Comparison of ENCODE assay signal across 8 cellular contexts in the genomic region with DNA sequence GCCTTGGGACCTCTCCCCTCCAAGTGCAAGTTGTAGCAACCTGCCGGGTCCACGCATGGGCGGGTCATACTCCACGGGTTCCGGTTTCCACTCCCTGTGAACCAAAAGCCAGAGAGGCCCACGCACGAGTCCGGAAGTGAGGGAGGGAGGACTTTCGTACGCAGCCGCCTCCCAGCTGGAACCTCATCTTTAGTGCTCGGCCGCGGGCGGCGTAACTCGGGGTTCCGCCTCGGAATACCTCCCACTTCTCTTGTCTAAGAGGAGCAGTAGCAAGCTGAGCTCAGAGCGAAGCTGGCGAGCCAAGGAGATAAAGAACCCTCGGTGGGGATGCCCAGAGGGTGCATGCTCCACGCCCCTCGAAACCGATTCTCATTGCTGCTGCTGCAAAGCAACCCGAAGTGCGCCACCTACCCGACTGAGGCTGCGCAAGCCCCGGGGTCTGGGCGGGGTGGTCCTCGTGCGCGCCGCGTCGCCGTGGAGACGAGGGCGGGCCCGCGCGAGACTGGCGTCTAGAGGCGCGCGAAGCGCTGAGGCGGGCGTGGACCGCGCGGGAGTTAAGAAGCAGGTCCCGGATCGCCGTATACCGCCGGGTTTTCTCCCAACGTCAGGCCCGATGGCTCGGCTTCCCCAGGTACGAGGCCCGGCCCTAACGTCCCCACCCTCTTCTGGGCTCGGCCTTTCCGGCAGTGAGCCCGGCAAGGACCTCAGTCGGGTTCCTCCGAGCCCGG. TPM values are rescaled to one million over a fixed set of nuclear protein-coding genes. Genes with fewer than 3 reads are reported as not detected.
A peak's percentile ranks its signal among the peaks of the same experiment; 100 is the strongest.
DNase-seq lines count a peak whose midpoint lies in the region; ATAC-seq, FAIRE-seq and TF ChIP-seq lines count a peak whose summit lies in the region.

A gene with protein sequence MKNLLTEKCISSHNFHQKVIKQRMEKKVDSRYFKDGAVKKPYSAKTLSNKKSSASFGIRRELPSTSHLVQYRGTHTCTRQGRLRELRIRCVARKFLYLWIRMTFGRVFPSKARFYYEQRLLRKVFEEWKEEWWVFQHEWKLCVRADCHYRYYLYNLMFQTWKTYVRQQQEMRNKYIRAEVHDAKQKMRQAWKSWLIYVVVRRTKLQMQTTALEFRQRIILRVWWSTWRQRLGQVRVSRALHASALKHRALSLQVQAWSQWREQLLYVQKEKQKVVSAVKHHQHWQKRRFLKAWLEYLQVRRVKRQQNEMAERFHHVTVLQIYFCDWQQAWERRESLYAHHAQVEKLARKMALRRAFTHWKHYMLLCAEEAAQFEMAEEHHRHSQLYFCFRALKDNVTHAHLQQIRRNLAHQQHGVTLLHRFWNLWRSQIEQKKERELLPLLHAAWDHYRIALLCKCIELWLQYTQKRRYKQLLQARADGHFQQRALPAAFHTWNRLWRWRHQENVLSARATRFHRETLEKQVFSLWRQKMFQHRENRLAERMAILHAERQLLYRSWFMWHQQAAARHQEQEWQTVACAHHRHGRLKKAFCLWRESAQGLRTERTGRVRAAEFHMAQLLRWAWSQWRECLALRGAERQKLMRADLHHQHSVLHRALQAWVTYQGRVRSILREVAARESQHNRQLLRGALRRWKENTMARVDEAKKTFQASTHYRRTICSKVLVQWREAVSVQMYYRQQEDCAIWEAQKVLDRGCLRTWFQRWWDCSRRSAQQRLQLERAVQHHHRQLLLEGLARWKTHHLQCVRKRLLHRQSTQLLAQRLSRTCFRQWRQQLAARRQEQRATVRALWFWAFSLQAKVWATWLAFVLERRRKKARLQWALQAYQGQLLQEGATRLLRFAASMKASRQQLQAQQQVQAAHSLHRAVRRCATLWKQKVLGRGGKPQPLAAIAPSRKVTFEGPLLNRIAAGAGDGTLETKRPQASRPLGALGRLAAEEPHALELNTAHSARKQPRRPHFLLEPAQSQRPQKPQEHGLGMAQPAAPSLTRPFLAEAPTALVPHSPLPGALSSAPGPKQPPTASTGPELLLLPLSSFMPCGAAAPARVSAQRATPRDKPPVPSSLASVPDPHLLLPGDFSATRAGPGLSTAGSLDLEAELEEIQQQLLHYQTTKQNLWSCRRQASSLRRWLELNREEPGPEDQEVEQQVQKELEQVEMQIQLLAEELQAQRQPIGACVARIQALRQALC (plus strand): TSS at position 530 of the 728 bp plus-strand sequence. CDS start 11,749 bp downstream, outside the sequence.

- H3K4me1 ChIP-seq in kidney (ENCODE audit: control insufficient read depth in 1 of 2, insufficient read depth in 1 of 2, low read depth in 1 of 2, low read length in 2 of 2), result peaks cover 0 to 2% of the 10 kb centered on the region in 2 donors

- peak within 1 kb of the TSS; percentile 94 for H3K4me3 ChIP-seq in AG10803 (ENCODE audit: low read length)
- H3K4me3 ChIP-seq in kidney (ENCODE audit: low read length in 2 of 2), result peak within 1 kb of the TSS; percentile 84 to 95

- ATAC-seq in GM19025 (IDR thresholded peaks at IDR 0.05; ENCODE audit: low read depth, unreplicated experiment), result peak; percentile 77
- peak; percentile 82 for ATAC-seq in HG03342 (IDR thresholded peaks at IDR 0.05; ENCODE audit: unreplicated experiment)

- H3K9me3 ChIP-seq in kidney (ENCODE audit: control insufficient read depth in 1 of 2, low read length in 2 of 2), result no peaks in the 10 kb centered on the region

- DNase-seq in AG10803 (ENCODE audit: low read depth) (peak; percentile 86), NCI-H446 treated with DMSO at 0.1 percent for 48 hours (lab: John Stamatoyannopoulos, UW) (peak; percentile 77), cerebellar nuclear complex (lab: John Stamatoyannopoulos, UW) (peak; percentile 5 to 72), kidney (peak; percentile 97)
- peak; percentile 93 for DNase-seq in activated CD4-positive, CD25-positive, alpha-beta regulatory T cell treated with anti-CD3 and anti-CD28 coated beads, Interleukin-2, amount 50 U/mL, for 72 hours
- DNase-seq in stimulated activated CD4-positive, alpha-beta T cell treated with anti-CD3 and anti-CD28 coated beads, Interleukin-15, amount 100 ng/mL, for 24 hours, result peak; percentile 97

- TF ChIP-seq CTCF in AG10803 (conservative IDR thresholded peaks at IDR 0.05; ENCODE audit: low read length) (peak; percentile 23), kidney (IDR thresholded peaks at IDR 0.05; ENCODE audit: borderline replicate concordance, extremely low read depth, insufficient read depth) (peak; percentile 9)

- H3K36me3 ChIP-seq in kidney (ENCODE audit: control insufficient read depth in 1 of 2, insufficient read depth in 2 of 2, low read length in 2 of 2), result peaks cover 0 to 2% of the 10 kb centered on the region in 2 donors

- intact Hi-C loops in kidney (cut with DNase I), result no loop called here

- peak within 1 kb of the TSS; percentile 64 to 82 for H3K9ac ChIP-seq in kidney (ENCODE audit: low read length in 2 of 2)

- H3K27ac ChIP-seq in kidney (ENCODE audit: low read depth in 2 of 2, low read length in 2 of 2), result peak within 1 kb of the TSS; percentile 82 to 85

- FAIRE-seq in kidney (lab: Jason Lieb, UNC), result no peak

RNA-seq across cellular contexts. Expression of the gene that starts here (rescaled TPM):
- 48.2 TPM for total RNA-seq in kidney
- 11.4 TPM for polyA plus RNA-seq in kidney (ENCODE audit: insufficient read depth, low read depth, low replicate concordance)

Comparison
In these comparisons a context has a peak if more than half of its experiments do, and no peak if none do; other contexts are left out.
1. Peak in every context shown above with its lines: DNase-seq, ATAC-seq, H3K4me3 ChIP-seq and H3K27ac ChIP-seq.
2. DNase-seq: peak in every context shown above with its lines; median percentile 97 in kidney; 97 in stimulated activated CD4-positive, alpha-beta T cell treated with anti-CD3 and anti-CD28 coated beads, Interleukin-15, amount 100 ng/mL, for 24 hours; 93 in activated CD4-positive, CD25-positive, alpha-beta regulatory T cell treated with anti-CD3 and anti-CD28 coated beads, Interleukin-2, amount 50 U/mL, for 72 hours; 86 in AG10803; 77 in NCI-H446 treated with DMSO at 0.1 percent for 48 hours; 38 in cerebellar nuclear complex.